ENCODE assay signal across 10 cellular contexts in genomic region chr3:128498127-128498626, GRCh38. TPM values are rescaled to one million over a fixed set of nuclear protein-coding genes. Genes with fewer than 3 reads are reported as not detected.
DNase-seq lines count a peak whose midpoint lies in the region; ATAC-seq and TF ChIP-seq lines count a peak whose summit lies in the region.
"Had no signal": no experiment of that assay in that cellular context is flagged by ENCODE, and none has a peak within 500 bp of the region (broad histone marks: within the 10 kb centered on the region; RNA-seq: fewer than 3 reads in every experiment).

No MANE protein-coding gene starts in this region.

- H3K9me3 ChIP-seq in breast epithelium, result no peaks in the 10 kb centered on the region
- no peaks in the 10 kb centered on the region for H3K9me3 ChIP-seq in mesodermal cell (ENCODE audit: control insufficient read depth, low read length)
- no peaks in the 10 kb centered on the region for H3K9me3 ChIP-seq in upper lobe of right lung

- no peak overlapping the region for H3K4me3 Mint-ChIP-seq in MCF 10A (ENCODE audit: unreplicated experiment)
- H3K4me3 Mint-ChIP-seq in WTC11, result peak overlapping the region; percentile 42

- no peaks in the 10 kb centered on the region for H3K4me1 Mint-ChIP-seq in MCF 10A (ENCODE audit: insufficient read depth, unreplicated experiment)
- H3K4me1 Mint-ChIP-seq in WTC11, result peaks cover 21% of the 10 kb centered on the region

- POLR2A ChIA-PET in MCF 10A (lab: Yijun Ruan, JAX), result no interaction called here
- POLR2A ChIA-PET in WTC11 (lab: Charles Lee), result interaction anchor here (1.0 kb wide), 1 partner anchor 345 kb away, joined by 3 read pairs; the partner anchor contains the start of gene EEFSEC

- H3K27me3 Mint-ChIP-seq in MCF 10A (ENCODE audit: insufficient read depth, unreplicated experiment) (peaks cover 50% of the 10 kb centered on the region), WTC11 (ENCODE audit: low read depth) (peaks cover 83% of the 10 kb centered on the region)

- TF ChIP-seq CTCF in breast epithelium (IDR thresholded peaks at IDR 0.05) (no peak), MCF 10A (IDR thresholded peaks at IDR 0.05; ENCODE audit: unreplicated experiment) (no peak), WTC11 (IDR thresholded peaks at IDR 0.05) (no peak), upper lobe of right lung (IDR thresholded peaks at IDR 0.05) (no peak), omental fat pad (IDR thresholded peaks at IDR 0.05) (no peak)

- WGBS in mesodermal cell (ENCODE audit: insufficient coverage in 2 of 2), 2 experiments, result 45 to 70% methylated on average over 3 to 4 of the region's 5 CpGs

- no peak for DNase-seq in breast epithelium (ENCODE audit: low spot score in 2 of 2)
- DNase-seq in MCF 10A (ENCODE audit: unreplicated experiment), result no peak
- no peak for DNase-seq in WTC11 (ENCODE audit: low spot score)
- DNase-seq in upper lobe of right lung, result no peak
- DNase-seq in DMS 273 (lab: John Stamatoyannopoulos, UW; ENCODE audit: unreplicated experiment), result no peak
- no peak for DNase-seq in substantia nigra (lab: John Stamatoyannopoulos, UW)
- DNase-seq in omental fat pad (ENCODE audit: low spot score), result no peak

- H3K36me3 ChIP-seq in breast epithelium (no peaks in the 10 kb centered on the region), mesodermal cell (ENCODE audit: control insufficient read depth, insufficient read depth, low read length) (peaks cover 14% of the 10 kb centered on the region), upper lobe of right lung (no peaks in the 10 kb centered on the region)

- H3K9me3 Mint-ChIP-seq in MCF 10A (ENCODE audit: unreplicated experiment) (no peaks in the 10 kb centered on the region), WTC11 (no peaks in the 10 kb centered on the region)

- peak overlapping the region; percentile 33 to 73 (median 55) for H3K4me3 ChIP-seq in breast epithelium
- peak overlapping the region; percentile 23 for H3K4me3 ChIP-seq in mesodermal cell (ENCODE audit: extremely low read depth, insufficient read depth, low read length, poor library complexity, severe bottlenecking)
- peak overlapping the region; percentile 46 for H3K4me3 ChIP-seq in upper lobe of right lung

- no peak overlapping the region for H3K27ac ChIP-seq in breast epithelium
- H3K27ac ChIP-seq in mesodermal cell (ENCODE audit: low read depth, low read length, severe bottlenecking), result no peak overlapping the region
- no peak overlapping the region for H3K27ac ChIP-seq in upper lobe of right lung
- no peak overlapping the region for H3K27ac ChIP-seq in substantia nigra (ENCODE audit: low read depth, low read length, poor library complexity, severe bottlenecking)

- H3K4me1 ChIP-seq in breast epithelium (peaks cover 0 to 2% of the 10 kb centered on the region in 2 donors), mesodermal cell (ENCODE audit: control insufficient read depth, insufficient read depth, low read length, poor library complexity, severe bottlenecking) (peaks cover 19% of the 10 kb centered on the region), upper lobe of right lung (peaks cover 9% of the 10 kb centered on the region)

- H3K36me3 Mint-ChIP-seq in MCF 10A (ENCODE audit: insufficient read depth, unreplicated experiment), result no peaks in the 10 kb centered on the region
- no peaks in the 10 kb centered on the region for H3K36me3 Mint-ChIP-seq in WTC11

- TF ChIP-seq POLR2A in breast epithelium (IDR thresholded peaks at IDR 0.05), result no peak

- ATAC-seq in WTC11, result no peak
- no peak for ATAC-seq in upper lobe of right lung
- no peak for ATAC-seq in omental fat pad (ENCODE audit: low FRiP score)

- peaks cover 0 to 74% of the 10 kb centered on the region in 2 donors for H3K27me3 ChIP-seq in breast epithelium
- peaks cover 83% of the 10 kb centered on the region for H3K27me3 ChIP-seq in upper lobe of right lung

- CTCF ChIA-PET in MCF 10A (lab: Yijun Ruan, JAX) (interaction anchor here (0.7 to 3.4 kb wide), 3 partner anchors 72 to 320 kb away, joined by 3 to 26 read pairs (median 3); no protein-coding TSS in a partner anchor), WTC11 (lab: Charles Lee) (interaction anchor here (1.0 to 3.0 kb wide), 20 partner anchors 16 to 271 kb away, joined by 3 to 54 read pairs (median 6); no protein-coding TSS in a partner anchor)

- BruUV-seq in MCF 10A (replicated peaks; lab: Mats Ljungman, UMichigan), result no TSS peak

- intact Hi-C loops in breast epithelium (cut with DNase I; ENCODE audit: low total_unique reads) (loop anchor here (10.0 kb wide), 1 partner anchor 73 kb away; no protein-coding TSS in a partner anchor), MCF 10A (cut with micrococcal nuclease) (loop anchor here (5.0 kb wide), 1 partner anchor 401 kb away; no protein-coding TSS in a partner anchor), upper lobe of right lung (cut with DNase I) (loop anchor here (10.0 kb wide), 1 partner anchor 77 kb away; no protein-coding TSS in a partner anchor)

- no peak overlapping the region for H3K27ac Mint-ChIP-seq in MCF 10A (ENCODE audit: low read depth, unreplicated experiment)
- no peak overlapping the region for H3K27ac Mint-ChIP-seq in WTC11

TF ChIP-seq in WTC11, 78 proteins besides CTCF, POLR2A, EP300 and RAD21:
- TF ChIP-seq ARID4B (CRISPR knock-in tag; IDR thresholded peaks at IDR 0.05; ENCODE audit: borderline replicate concordance), result no peak
- TF ChIP-seq ZNF281 (CRISPR knock-in tag; IDR thresholded peaks at IDR 0.05), result no peak
- TF ChIP-seq NR2C2 (CRISPR knock-in tag; IDR thresholded peaks at IDR 0.05), result no peak
- TF ChIP-seq GRHL2 (CRISPR knock-in tag; IDR thresholded peaks at IDR 0.05; ENCODE audit: insufficient replicate concordance, severe bottlenecking), result no peak

RNA-seq across cellular contexts. Expression of gene GATA2, which starts 5.2 kb away (rescaled TPM):
- 10 to 100 TPM in 1 of 3 donors, 1 to 10 TPM in 2; 6.0 to 14.4 (median 6.6) TPM for total RNA-seq in breast epithelium
- total RNA-seq in MCF 10A (2022), result 0.51 and 0.56 TPM in 2 replicates
- 1.3 to 1.6 TPM (median 1.5 TPM) in 3 replicates for total RNA-seq in WTC11 (2021)
- 66.4 TPM for polyA plus RNA-seq in mesodermal cell (2013, experiment 1 of 2)
- 59.3 TPM for polyA plus RNA-seq in mesodermal cell (2013, experiment 2 of 2)
- total RNA-seq in upper lobe of right lung, result 86.6 TPM
- total RNA-seq in omental fat pad, result 10 to 100 TPM in 2 of 4 donors, 1 to 10 TPM in 2; 4.2 to 32.5 (median 9.0) TPM

RNA-seq across cellular contexts. Expression of gene DNAJB8, which starts 31.5 kb away (rescaled TPM):
- not detected for total RNA-seq in breast epithelium
- total RNA-seq in MCF 10A (2022), result not detected in 2 replicates
- not detected in 3 replicates for total RNA-seq in WTC11 (2021)
- polyA plus RNA-seq in mesodermal cell (2013, experiment 1 of 2), result not detected
- polyA plus RNA-seq in mesodermal cell (2013, experiment 2 of 2), result not detected
- total RNA-seq in upper lobe of right lung, result not detected
- total RNA-seq in omental fat pad, result not detected
- total RNA-seq: Daoy, frontal cortex had no signal
